Comparison of ENCODE assay signal across 1 cellular context in the genomic region with DNA sequence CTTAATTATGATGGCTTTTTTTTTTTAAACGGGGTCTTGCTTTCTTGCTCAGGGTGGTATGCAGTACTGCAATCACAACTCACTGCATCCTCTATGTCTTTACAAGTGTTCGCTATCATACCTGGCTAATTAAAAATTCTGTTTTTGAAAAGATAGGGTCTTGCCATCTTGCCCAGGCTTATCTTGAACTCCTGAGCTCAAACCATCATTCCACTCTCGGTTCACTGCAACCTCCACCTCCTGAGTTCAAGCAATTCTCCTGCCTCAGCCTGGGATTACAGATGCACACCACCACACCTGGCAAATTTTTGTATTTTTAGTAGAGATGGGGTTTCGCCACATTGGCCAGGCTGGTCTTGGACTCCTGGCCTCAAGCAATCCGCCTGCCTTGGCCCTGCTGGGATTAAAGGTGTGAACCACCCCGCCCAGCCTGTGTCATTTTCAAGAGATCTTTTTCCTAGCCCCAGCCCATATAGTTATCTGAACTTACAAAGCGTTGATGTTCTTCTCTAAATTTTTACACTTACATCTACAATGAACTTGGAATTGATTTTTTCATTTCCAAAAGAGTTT.
TF ChIP-seq lines count a peak whose summit lies in the region.

No MANE protein-coding gene starts in this region.

TF ChIP-seq in HepG2, 621 proteins besides CTCF, POLR2A, EP300 and RAD21:
- TF ChIP-seq ZNF326 (CRISPR knock-in tag; IDR thresholded peaks at IDR 0.05; ENCODE audit: borderline replicate concordance) (no peak), ZMAT3 (CRISPR knock-in tag; conservative IDR thresholded peaks at IDR 0.05) (0 out of 2 replicates have a peak, but pooled peaks have one; percentile 26), ZNF121 (CRISPR knock-in tag; IDR thresholded peaks at IDR 0.05) (peak; percentile 81)
